9 cellular contexts compared by ENCODE assay signal in genomic region chr12:42213023-42213422, GRCh38. TPM values are rescaled to one million over a fixed set of nuclear protein-coding genes. Genes with fewer than 3 reads are reported as not detected.
A peak's percentile ranks its signal among the peaks of the same experiment; 100 is the strongest.
DNase-seq lines count a peak whose midpoint lies in the region; ATAC-seq and TF ChIP-seq lines count a peak whose summit lies in the region.
"Had no signal": no experiment of that assay in that cellular context is flagged by ENCODE, and none has a peak within 500 bp of the region (broad histone marks: within the 10 kb centered on the region; RNA-seq: fewer than 3 reads in every experiment).

No MANE protein-coding gene starts in this region.

- peaks cover 13% of the 10 kb centered on the region for H3K4me1 Mint-ChIP-seq in osteocyte (ENCODE audit: unreplicated experiment)

- H3K36me3 ChIP-seq in SK-N-SH (replicated peaks in 1 of 2; ENCODE audit: control insufficient read depth in 1 of 2, insufficient read depth in 2 of 2, low read length in 1 of 2) (peaks cover 7 to 17% of the 10 kb centered on the region in 2 experiments), mucosa of descending colon (ENCODE audit: low read depth) (no peaks in the 10 kb centered on the region)

- H4K20me1 ChIP-seq in SK-N-SH (ENCODE audit: insufficient read depth) = 0 out of 2 replicates have a peak, but pooled peaks cover 3% of the 10 kb centered on the region

- no peak overlapping the region for H3K4me3 Mint-ChIP-seq in osteocyte (ENCODE audit: unreplicated experiment)
- H3K4me3 Mint-ChIP-seq: nephron progenitor cell had no signal

- H2AFZ ChIP-seq in SK-N-SH (ENCODE audit: low read depth) = no peak overlapping the region

- CTCF ChIA-PET in HEK293T (lab: Yijun Ruan, JAX) (no interaction called here), SK-N-SH (lab: Yijun Ruan, JAX) (no interaction called here)

- intact Hi-C loops in mucosa of descending colon (cut with DNase I, micrococcal nuclease) = no loop called here

- peaks cover 43% of the 10 kb centered on the region for H3K79me2 ChIP-seq in SK-N-SH (ENCODE audit: insufficient read depth)

- peak overlapping the region in 1 of 2 experiments; percentile 29; a peak in 1 of 4 replicates for H3K27ac ChIP-seq in SK-N-SH (ENCODE audit: low read depth in 2 of 2, low read length in 1 of 2)

- no peak overlapping the region for H3K9ac ChIP-seq in SK-N-SH

- POLR2A ChIA-PET in HEK293T (lab: Yijun Ruan, JAX) = no interaction called here
- POLR2A ChIA-PET in SK-N-SH (lab: Yijun Ruan, JAX) = no interaction called here

- H3F3A ChIP-seq in SK-N-SH (replicated peaks; ENCODE audit: insufficient read depth) = peaks cover 9% of the 10 kb centered on the region

- H3K4me2 ChIP-seq in SK-N-SH = no peak overlapping the region

- 62% methylated on average over 2 of the region's 2 CpGs for WGBS in SK-N-SH (ENCODE audit: low lambda C conversion rate)

- H3K27me3 ChIP-seq in SK-N-SH (ENCODE audit: insufficient read depth) = no peaks in the 10 kb centered on the region
- H3K27me3 ChIP-seq: adrenal gland had no signal

- no peak for TF ChIP-seq CTCF in SK-N-SH (IDR thresholded peaks at IDR 0.05)
- no peak for TF ChIP-seq CTCF in mucosa of descending colon (IDR thresholded peaks at IDR 0.05)
- no peak for TF ChIP-seq CTCF in GM20000 (IDR thresholded peaks at IDR 0.05; ENCODE audit: extremely low read depth, missing control alignments)
- TF ChIP-seq CTCF in osteocyte (IDR thresholded peaks at IDR 0.05) = no peak

- H3K9me3 ChIP-seq in SK-N-SH (no peaks in the 10 kb centered on the region), mucosa of descending colon (no peaks in the 10 kb centered on the region)
- H3K9me3 ChIP-seq: adrenal gland had no signal

- no peak overlapping the region for H3K4me3 ChIP-seq in SK-N-SH (ENCODE audit: low read depth in 2 of 2, low read length in 1 of 2)
- no peak overlapping the region for H3K4me3 ChIP-seq in mucosa of descending colon
- H3K4me3 ChIP-seq: adrenal gland had no signal

- no peak overlapping the region for H3K27ac Mint-ChIP-seq in osteocyte (ENCODE audit: unreplicated experiment)
- H3K27ac Mint-ChIP-seq: nephron progenitor cell had no signal

- no peaks in the 10 kb centered on the region for H3K9me3 Mint-ChIP-seq in osteocyte (ENCODE audit: unreplicated experiment)
- H3K9me3 Mint-ChIP-seq: nephron progenitor cell had no signal

- H3K4me1 ChIP-seq in SK-N-SH (ENCODE audit: control insufficient read depth in 1 of 2, insufficient read depth in 2 of 2, low read depth in 1 of 2, low read length in 1 of 2) = peaks cover 6 to 12% of the 10 kb centered on the region in 2 experiments; a peak in 3 of 4 replicates
- H3K4me1 ChIP-seq in mucosa of descending colon (ENCODE audit: low read depth) = peaks cover 3% of the 10 kb centered on the region

- ATAC-seq in mucosa of descending colon = peak; percentile 84

- DNase-seq in HEK293T (ENCODE audit: extremely low spot score) (peak; percentile 16), NCI-H2081 (lab: John Stamatoyannopoulos, UW) (peak; percentile 64 to 89), SK-N-SH (peak; percentile 51), mucosa of descending colon (peak in 1 of 3 donors; percentile 59), GM20000 (ENCODE audit: low spot score) (no peak), osteocyte (ENCODE audit: extremely low spot score, unreplicated experiment) (no peak), cerebellum (ENCODE audit: low spot score) (no peak)
- DNase-seq: adrenal gland, nephron progenitor cell had no signal

- no peaks in the 10 kb centered on the region for H3K27me3 Mint-ChIP-seq in osteocyte (ENCODE audit: unreplicated experiment)

- H3K9me2 ChIP-seq in SK-N-SH = no peaks in the 10 kb centered on the region

- peaks cover 9% of the 10 kb centered on the region for H3K36me3 Mint-ChIP-seq in osteocyte (ENCODE audit: unreplicated experiment)

- TF ChIP-seq RAD21 in SK-N-SH (IDR thresholded peaks at IDR 0.05; ENCODE audit: low read length) = no peak

- TF ChIP-seq EP300 in SK-N-SH (IDR thresholded peaks at IDR 0.05; ENCODE audit: borderline replicate concordance in 1 of 2, low read depth in 1 of 2, low read length in 1 of 2) = no peak; a peak in 1 of 4 replicates

TF ChIP-seq in HEK293T, 16 proteins besides CTCF, POLR2A, EP300 and RAD21:
- no peak for TF ChIP-seq SP1 (IDR thresholded peaks at IDR 0.05)
- TF ChIP-seq NFRKB (IDR thresholded peaks at IDR 0.05) = no peak
- no peak for TF ChIP-seq ELF4 (IDR thresholded peaks at IDR 0.05)
- TF ChIP-seq SUZ12 (IDR thresholded peaks at IDR 0.05) = no peak
- no peak for TF ChIP-seq TARDBP (IDR thresholded peaks at IDR 0.05)
- TF ChIP-seq HDGF (IDR thresholded peaks at IDR 0.05; ENCODE audit: borderline replicate concordance) = no peak
- no peak for TF ChIP-seq FOXA1 (IDR thresholded peaks at IDR 0.05)
- no peak for TF ChIP-seq FOXM1 (IDR thresholded peaks at IDR 0.05; ENCODE audit: borderline replicate concordance)
- TF ChIP-seq ARNT (IDR thresholded peaks at IDR 0.05) = no peak
- TF ChIP-seq BHLHE40 (IDR thresholded peaks at IDR 0.05; ENCODE audit: borderline replicate concordance) = no peak
- TF ChIP-seq ZNF384 (IDR thresholded peaks at IDR 0.05) = no peak
- no peak for TF ChIP-seq CTBP1 (IDR thresholded peaks at IDR 0.05; ENCODE audit: borderline replicate concordance)
- TF ChIP-seq LEF1 (IDR thresholded peaks at IDR 0.05; ENCODE audit: borderline replicate concordance) = no peak
- TF ChIP-seq L3MBTL2 (conservative IDR thresholded peaks at IDR 0.05) = no peak
- no peak for TF ChIP-seq FOXK2 (IDR thresholded peaks at IDR 0.05)
- no peak for TF ChIP-seq PKNOX1 (IDR thresholded peaks at IDR 0.05)

TF ChIP-seq in SK-N-SH, 30 proteins besides CTCF, POLR2A, EP300 and RAD21:
- TF ChIP-seq ELF1 (IDR thresholded peaks at IDR 0.05) (no peak), NFIC (IDR thresholded peaks at IDR 0.05; ENCODE audit: borderline replicate concordance) (0 out of 2 replicates have a peak, but pooled peaks have one; percentile 24), CHD2 (IDR thresholded peaks at IDR 0.05; ENCODE audit: low read length, partially characterized antibody) (peak; percentile 45), MXI1 (IDR thresholded peaks at IDR 0.05; ENCODE audit: low read depth, low read length) (peak; percentile 76), RCOR1 (IDR thresholded peaks at IDR 0.05; ENCODE audit: low read length) (peak; percentile 59), SMC3 (IDR thresholded peaks at IDR 0.05; ENCODE audit: low read depth, low read length) (no peak), TCF12 (IDR thresholded peaks at IDR 0.05) (peak; percentile 49)

RNA-seq across cellular contexts. Expression of gene YAF2, which starts 25.0 kb away (rescaled TPM):
- polyA plus RNA-seq in SK-N-SH (2012; rRNA removed) = 5.3 and 6.7 TPM in 2 replicates
- polyA plus RNA-seq in SK-N-SH (2012; cell fraction: cytosol; rRNA removed) = 6.9 and 8.7 TPM in 2 replicates
- 6.8 and 12.7 TPM in 2 replicates for polyA plus RNA-seq in SK-N-SH (2012; cell fraction: nucleus; rRNA removed)
- 10 to 100 TPM; 19.0 to 37.8 (median 22.2) TPM for total RNA-seq in mucosa of descending colon
- 29.6 and 36.7 TPM in 2 replicates for total RNA-seq in osteocyte
- total RNA-seq in cerebellum = 58.5 TPM

Comparison
In these comparisons a context has a peak if more than half of its experiments do, and no peak if none do; other contexts are left out.
1. DNase-seq: peak in HEK293T (single experiment), NCI-H2081 (2 of 2) and SK-N-SH (single experiment); none in GM20000 (single experiment), osteocyte (single experiment) and cerebellum (single experiment).